Comparison of ENCODE assay signal across 34 cellular contexts in the genomic region with DNA sequence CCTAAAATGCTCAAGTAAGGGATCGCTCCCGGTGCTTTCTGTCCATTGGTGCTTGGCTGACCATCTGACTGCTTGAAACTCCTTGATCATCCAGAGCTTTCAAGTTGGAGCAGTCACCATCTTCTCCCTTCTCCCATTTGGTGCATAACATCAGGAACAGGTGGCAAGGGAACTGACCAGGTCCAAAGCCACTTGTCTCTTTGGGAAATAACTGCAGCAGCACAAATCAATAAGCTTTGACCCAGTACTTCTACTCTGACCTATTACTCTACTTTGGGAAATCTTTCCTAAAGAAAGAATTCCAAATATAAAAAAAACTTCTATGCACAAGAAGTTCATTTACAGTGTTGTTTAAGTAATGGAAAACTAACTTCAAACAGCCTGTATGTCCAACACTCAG.
"Had no signal": no experiment of that assay in that cellular context is flagged by ENCODE, and none has a peak within 500 bp of the region (broad histone marks: within the 10 kb centered on the region; RNA-seq: fewer than 3 reads in every experiment).

No MANE protein-coding gene starts in this region.

- DNase-seq: activated effector memory CD4-positive, alpha-beta T cell treated with anti-CD3 and anti-CD28 coated beads, Interleukin-2, amount 50 U/mL, for 16 hours; activated effector memory CD4-positive, alpha-beta T cell treated with Interleukin-2 at 50 U/mL for 16 hours; activated gamma-delta T cell; activated gamma-delta T cell treated with Interleukin-2 at 50 U/mL for 16 hours; activated naive CD4-positive, alpha-beta T cell; activated naive CD4-positive, alpha-beta T cell treated with anti-CD3 and anti-CD28 coated beads for 36 hours; activated naive CD4-positive, alpha-beta T cell treated with anti-CD3 and anti-CD28 coated beads, Interleukin-2, amount 10 ng/mL, durations not matched to agents 7 days and 5 days; activated naive CD4-positive, alpha-beta T cell treated with anti-CD3 and anti-CD28 coated beads, Interleukin-2, amount 50 U/mL, for 16 hours; activated naive CD4-positive, alpha-beta T cell treated with Interleukin-2 at 50 U/mL for 16 hours; activated naive CD8-positive, alpha-beta T cell treated with anti-CD3 and anti-CD28 coated beads for 36 hours; activated naive CD8-positive, alpha-beta T cell treated with anti-CD3 and anti-CD28 coated beads, Interleukin-2, amount 10 ng/mL, durations not matched to agents 7 days and 5 days; activated naive CD8-positive, alpha-beta T cell treated with anti-CD3 and anti-CD28 coated beads, Interleukin-2, amount 50 U/mL, for 24 hours; activated T-cell treated with anti-CD3 and anti-CD28 coated beads, Interleukin-2, amount 50 U/mL, for 1 hour; activated T-cell treated with anti-CD3 and anti-CD28 coated beads, Interleukin-2, amount 50 U/mL, for 24 hours; activated T-cell treated with anti-CD3 and anti-CD28 coated beads, Interleukin-2, amount 50 U/mL, for 4 hours; activated T-cell treated with anti-CD3 and anti-CD28 coated beads, Interleukin-2, amount 50 U/mL, for 48 hours; activated T-cell treated with anti-CD3 and anti-CD28 coated beads, Interleukin-2, amount 50 U/mL, for 72 hours; adrenal gland; amniotic stem cell; amygdala; anterior cingulate cortex; aorta; body of pancreas; brain microvascular endothelial cell; caudate nucleus; central memory CD4-positive, alpha-beta T cell; cerebellar nuclear complex had no signal

- H3K27me3 ChIP-seq: adrenal gland, ascending aorta, body of pancreas, brain microvascular endothelial cell, breast epithelium, cardiac muscle cell had no signal

- H3K36me3 ChIP-seq: adrenal gland, ascending aorta, brain microvascular endothelial cell, breast epithelium, cardiac muscle cell had no signal

- H3K4me3 ChIP-seq: adrenal gland, ascending aorta, body of pancreas, breast epithelium, cardiac muscle cell had no signal

- H3K27ac ChIP-seq: adrenal gland, ascending aorta, body of pancreas, brain microvascular endothelial cell, breast epithelium, cardiac muscle cell had no signal

- H3K9me3 ChIP-seq: adrenal gland, ascending aorta, body of pancreas, breast epithelium had no signal

- ATAC-seq: activated naive CD4-positive, alpha-beta T cell treated with anti-CD3 and anti-CD28 coated beads, Interleukin-2, amount 50 U/mL, for 72 hours; activated naive CD8-positive, alpha-beta T cell treated with anti-CD3 and anti-CD28 coated beads, Interleukin-2, amount 50 U/mL, for 24 hours; activated T-cell treated with anti-CD3 and anti-CD28 coated beads, Interleukin-2, amount 50 U/mL, for 4 hours; activated T-cell treated with anti-CD3 and anti-CD28 coated beads, Interleukin-2, amount 50 U/mL, for 72 hours; activated T-helper 17 cell treated with anti-CD3 and anti-CD28 coated beads, Interleukin-2, amount 50 U/mL, for 72 hours; body of pancreas had no signal

- FAIRE-seq: astrocyte, bronchial epithelial cell had no signal
